21 cellular contexts compared by ENCODE assay signal in genomic region chr5:169095976-169096375, GRCh38.
DNase-seq lines count a peak whose midpoint lies in the region; TF ChIP-seq lines count a peak whose summit lies in the region.
"Had no signal": no experiment of that assay in that cellular context is flagged by ENCODE, and none has a peak within 500 bp of the region (broad histone marks: within the 10 kb centered on the region; RNA-seq: fewer than 3 reads in every experiment).

No MANE protein-coding gene starts in this region.

- TF ChIP-seq RAD21 in neural cell (conservative IDR thresholded peaks at IDR 0.05) = no peak

- POLR2A ChIA-PET in Caco-2 (lab: Charles Lee) = no interaction called here
- POLR2A ChIA-PET in OCI-LY7 (lab: Charles Lee) = no interaction called here

- H3K9me2 ChIP-seq in neural cell (ENCODE audit: insufficient read depth, low read length) = no peaks in the 10 kb centered on the region
- no peaks in the 10 kb centered on the region for H3K9me2 ChIP-seq in OCI-LY7 (ENCODE audit: insufficient read depth, low read length)

- TF ChIP-seq EP300 in neural cell (conservative IDR thresholded peaks at IDR 0.05; ENCODE audit: poor library complexity, severe bottlenecking) = peak; percentile 44

- no peaks in the 10 kb centered on the region for H3K9me3 ChIP-seq in Caco-2
- H3K9me3 ChIP-seq in SJSA1 (replicated peaks) = no peaks in the 10 kb centered on the region
- H3K9me3 ChIP-seq in neural cell (ENCODE audit: low read length) = no peaks in the 10 kb centered on the region
- H3K9me3 ChIP-seq in OCI-LY7 (ENCODE audit: low read length) = no peaks in the 10 kb centered on the region
- H3K9me3 ChIP-seq: BLaER1 had no signal

- H3K27ac Mint-ChIP-seq in Caco-2 (ENCODE audit: unreplicated experiment) (peak overlapping the region; percentile 69), chondrocyte (ENCODE audit: unreplicated experiment) (peak overlapping the region; percentile 94)
- H3K27ac Mint-ChIP-seq: CD4-positive, CD25-positive, alpha-beta regulatory T cell had no signal

- H3K36me3 Mint-ChIP-seq in Caco-2 (ENCODE audit: insufficient read depth, unreplicated experiment) = no peaks in the 10 kb centered on the region
- peaks cover under 1% of the 10 kb centered on the region for H3K36me3 Mint-ChIP-seq in chondrocyte (ENCODE audit: low read depth)
- H3K36me3 Mint-ChIP-seq: CD4-positive, CD25-positive, alpha-beta regulatory T cell had no signal

- H3K27me3 ChIP-seq in Caco-2 (replicated peaks; ENCODE audit: control insufficient read depth, insufficient read depth, low read length) (no peaks in the 10 kb centered on the region), SJSA1 (replicated peaks) (no peaks in the 10 kb centered on the region), neural cell (ENCODE audit: insufficient read depth, low read depth, low read length) (no peaks in the 10 kb centered on the region)
- H3K27me3 ChIP-seq: BLaER1 had no signal

- H3K4me1 ChIP-seq in Caco-2 (peaks cover 52% of the 10 kb centered on the region), SJSA1 (replicated peaks) (peaks cover 60% of the 10 kb centered on the region), OCI-LY7 (ENCODE audit: insufficient read depth, low read length, poor library complexity, severe bottlenecking) (no peaks in the 10 kb centered on the region)

- H3K4me3 Mint-ChIP-seq in Caco-2 (ENCODE audit: unreplicated experiment) = no peak overlapping the region
- H3K4me3 Mint-ChIP-seq in chondrocyte (ENCODE audit: unreplicated experiment) = no peak overlapping the region
- H3K4me3 Mint-ChIP-seq: CD4-positive, CD25-positive, alpha-beta regulatory T cell had no signal

- no TSS peak for BruUV-seq in Caco-2 (replicated peaks; lab: Mats Ljungman, UMichigan)
- no TSS peak for BruUV-seq in OCI-LY7 (replicated peaks; lab: Mats Ljungman, UMichigan)

- intact Hi-C loops in Caco-2 (cut with micrococcal nuclease; ENCODE audit: unreplicated experiment) = no loop called here
- intact Hi-C loops in OCI-LY7 (cut with micrococcal nuclease; ENCODE audit: unreplicated experiment) = no loop called here

- H3K36me3 ChIP-seq in Caco-2 (ENCODE audit: control insufficient read depth, insufficient read depth, low read length) (no peaks in the 10 kb centered on the region), SJSA1 (no peaks in the 10 kb centered on the region), neural cell (ENCODE audit: insufficient read depth, low read length) (no peaks in the 10 kb centered on the region), OCI-LY7 (ENCODE audit: insufficient read depth, low read length) (no peaks in the 10 kb centered on the region)
- H3K36me3 ChIP-seq: BLaER1 had no signal

- no peak overlapping the region for H3K4me3 ChIP-seq in Caco-2 (ENCODE audit: low read depth, low read length)
- no peak overlapping the region for H3K4me3 ChIP-seq in SJSA1
- no peak overlapping the region for H3K4me3 ChIP-seq in neural cell (ENCODE audit: low read length)
- H3K4me3 ChIP-seq in OCI-LY7 (ENCODE audit: low read depth, low read length, poor library complexity, severe bottlenecking) = no peak overlapping the region
- H3K4me3 ChIP-seq: BLaER1, PC-9 had no signal

- H3K27ac ChIP-seq in SJSA1 (peak overlapping the region; percentile 4), neural cell (ENCODE audit: low read length) (no peak overlapping the region), OCI-LY7 (ENCODE audit: low read depth, low read length, poor library complexity, severe bottlenecking) (no peak overlapping the region)
- H3K27ac ChIP-seq: BLaER1, PC-9 had no signal

- no peaks in the 10 kb centered on the region for H4K20me1 ChIP-seq in neural cell (ENCODE audit: insufficient read depth)
- H4K20me1 ChIP-seq in OCI-LY7 (ENCODE audit: insufficient read depth, low read length) = no peaks in the 10 kb centered on the region
- H4K20me1 ChIP-seq: BLaER1 had no signal

- H2AFZ ChIP-seq in neural cell (ENCODE audit: low read depth, low read length) = no peak overlapping the region
- H2AFZ ChIP-seq in OCI-LY7 (ENCODE audit: low read length) = no peak overlapping the region
- H2AFZ ChIP-seq: PC-9 had no signal

- DNase-seq in Caco-2 (no peak), SJSA1 (ENCODE audit: low read depth in 1 of 2, low spot score in 2 of 2) (peak in 1 of 2 experiments; percentile 27), chondrocyte (ENCODE audit: low spot score) (no peak), OCI-LY7 (ENCODE audit: low spot score) (no peak), HUDEP-2 (lab: John Stamatoyannopoulos, UW; ENCODE audit: unreplicated experiment in 76 of 76) (no peak), Ammon's horn (ENCODE audit: low spot score) (no peak)
- no peak for DNase-seq in central memory CD4-positive, alpha-beta T cell
- DNase-seq: 8988T; ACHN; CD4-positive, CD25-positive, alpha-beta regulatory T cell; DMS53; KBM-7; NCI-H1105 treated with DMSO at 0.1 percent for 48 hours; NCI-H2029; NCI-H446 treated with DMSO at 0.1 percent for 48 hours; NCI-H526; NK-92 treated with Interleukin-12 subunit alpha and Interleukin-12 subunit beta, amount 100 ng/mL, for 24 hours; PC-9; SW 1271 had no signal

- no peaks in the 10 kb centered on the region for H3K27me3 Mint-ChIP-seq in Caco-2 (ENCODE audit: insufficient read depth, unreplicated experiment)
- no peaks in the 10 kb centered on the region for H3K27me3 Mint-ChIP-seq in chondrocyte (ENCODE audit: low read depth)
- H3K27me3 Mint-ChIP-seq: CD4-positive, CD25-positive, alpha-beta regulatory T cell had no signal

- H3K9ac ChIP-seq in neural cell (ENCODE audit: low read length) = no peak overlapping the region
- H3K9ac ChIP-seq: BLaER1 had no signal

- H3K9me3 Mint-ChIP-seq in Caco-2 (ENCODE audit: unreplicated experiment) (peaks cover 8% of the 10 kb centered on the region), chondrocyte (ENCODE audit: low read depth) (peaks cover under 1% of the 10 kb centered on the region)

- H3K4me1 Mint-ChIP-seq in Caco-2 (ENCODE audit: low read depth, unreplicated experiment) = peaks cover 49% of the 10 kb centered on the region
- H3K4me1 Mint-ChIP-seq in chondrocyte (ENCODE audit: low read depth) = peaks cover 66% of the 10 kb centered on the region
- H3K4me1 Mint-ChIP-seq: CD4-positive, CD25-positive, alpha-beta regulatory T cell had no signal

- H3K79me2 ChIP-seq in neural cell (replicated peaks; ENCODE audit: insufficient read depth, low read length) (no peaks in the 10 kb centered on the region), OCI-LY7 (ENCODE audit: insufficient read depth, low read depth, low read length) (no peaks in the 10 kb centered on the region)

- H3K4me2 ChIP-seq in neural cell (ENCODE audit: low read length) (no peak overlapping the region), OCI-LY7 (ENCODE audit: low read length) (no peak overlapping the region)
- H3K4me2 ChIP-seq: BLaER1, PC-9 had no signal

- TF ChIP-seq CTCF in Caco-2 (IDR thresholded peaks at IDR 0.05; ENCODE audit: insufficient read depth in 1 of 2, low read depth in 1 of 2, low read length in 1 of 2, severe bottlenecking in 1 of 2, unreplicated experiment in 1 of 2) (no peak), chondrocyte (IDR thresholded peaks at IDR 0.05) (no peak), neural cell (IDR thresholded peaks at IDR 0.05; ENCODE audit: poor library complexity, severe bottlenecking) (no peak), OCI-LY7 (conservative IDR thresholded peaks at IDR 0.05; ENCODE audit: low read length) (no peak)

- CTCF ChIA-PET in Caco-2 (lab: Charles Lee) (interaction anchor here (0.9 kb wide), 1 partner anchor 109 kb away, joined by 3 read pairs; no protein-coding TSS in a partner anchor), OCI-LY7 (lab: Charles Lee; ENCODE audit: unreplicated experiment) (no interaction called here)

- no peaks in the 10 kb centered on the region for H3F3A ChIP-seq in neural cell (ENCODE audit: insufficient read depth, low read length, poor library complexity, severe bottlenecking)

TF ChIP-seq in neural cell, 6 proteins besides CTCF, POLR2A, EP300 and RAD21:
- TF ChIP-seq TAF1 (IDR thresholded peaks at IDR 0.05; ENCODE audit: low read depth) (no peak), MXI1 (conservative IDR thresholded peaks at IDR 0.05; ENCODE audit: poor library complexity, severe bottlenecking) (no peak), REST (IDR thresholded peaks at IDR 0.05; ENCODE audit: borderline replicate concordance) (peak; percentile 17), EZH2 (IDR thresholded peaks at IDR 0.05; ENCODE audit: borderline replicate concordance, insufficient read depth, low read length, poor library complexity, severe bottlenecking) (no peak), SMC3 (conservative IDR thresholded peaks at IDR 0.05; ENCODE audit: poor library complexity) (no peak), POLR2AphosphoS5 (IDR thresholded peaks at IDR 0.05) (peak; percentile 45)
